In genomic region chr1:58883888-58884482, GRCh38 we compare ENCODE assay signal across 8 cellular contexts.
DNase-seq lines count a peak whose midpoint lies in the region; ATAC-seq and TF ChIP-seq lines count a peak whose summit lies in the region.

No MANE protein-coding gene starts in this region.

- H3K27ac ChIP-seq in upper lobe of left lung, result peak overlapping the region; percentile 80 to 84 (median 82)

- H3K9me3 ChIP-seq in upper lobe of left lung, result no peaks in the 10 kb centered on the region

- ATAC-seq in upper lobe of left lung (ENCODE audit: low FRiP score in 2 of 2) (peak in 1 of 2 donors; percentile 44), HG02970 (IDR thresholded peaks at IDR 0.05; ENCODE audit: low FRiP score, unreplicated experiment) (no peak)

- H3K27me3 ChIP-seq in upper lobe of left lung, result no peaks in the 10 kb centered on the region

- H3K4me1 ChIP-seq in upper lobe of left lung, result peaks cover 50 to 60% (median 58%) of the 10 kb centered on the region in 4 donors

- no peak for TF ChIP-seq POLR2A in upper lobe of left lung (IDR thresholded peaks at IDR 0.05)

- H3K4me3 ChIP-seq in fibroblast of pulmonary artery (replicated peaks; ENCODE audit: low read depth, low read length), result no peak overlapping the region
- H3K4me3 ChIP-seq in upper lobe of left lung, result no peak overlapping the region

- peak in 1 of 4 donors; percentile 36 for TF ChIP-seq EP300 in upper lobe of left lung (IDR thresholded peaks at IDR 0.05)

- 27 to 46% methylated on average over 4 of the region's 4 CpGs for WGBS in upper lobe of left lung, 2 donors

- DNase-seq in NCI-H510A treated with DMSO at 0.1 percent for 48 hours (lab: John Stamatoyannopoulos, UW), result peak; percentile 74
- DNase-seq in NCI-H510A (lab: John Stamatoyannopoulos, UW), result no peak
- DNase-seq in NCI-H524 treated with DMSO at 0.1 percent for 48 hours (lab: John Stamatoyannopoulos, UW), result peak; percentile 20
- DNase-seq in fibroblast of pulmonary artery (ENCODE audit: low read depth), result peak; percentile 90
- DNase-seq in upper lobe of left lung, result no peak
- DNase-seq in foreskin melanocyte, result no peak
- DNase-seq in activated naive CD4-positive, alpha-beta T cell treated with Interleukin-2 at 50 U/mL for 16 hours, result no peak

- no peaks in the 10 kb centered on the region for H3K36me3 ChIP-seq in upper lobe of left lung

- no peak for TF ChIP-seq CTCF in fibroblast of pulmonary artery (IDR thresholded peaks at IDR 0.05; ENCODE audit: low read length, missing control alignments)
- no peak for TF ChIP-seq CTCF in upper lobe of left lung (IDR thresholded peaks at IDR 0.05)

Comparison
In these comparisons a context has a peak if more than half of its experiments do, and no peak if none do; other contexts are left out.
1. DNase-seq: peak in NCI-H510A treated with DMSO at 0.1 percent for 48 hours (single experiment), NCI-H524 treated with DMSO at 0.1 percent for 48 hours (single experiment) and fibroblast of pulmonary artery (single experiment); none in NCI-H510A (single experiment), upper lobe of left lung (0 of 2), foreskin melanocyte (single experiment) and activated naive CD4-positive, alpha-beta T cell treated with Interleukin-2 at 50 U/mL for 16 hours (single experiment).